In genomic region chr1:226061793-226062557, GRCh38 we compare ENCODE assay signal across 8 cellular contexts. TPM values are rescaled to one million over a fixed set of nuclear protein-coding genes. Genes with fewer than 3 reads are reported as not detected.
A peak's percentile ranks its signal among the peaks of the same experiment; 100 is the strongest.
DNase-seq lines count a peak whose midpoint lies in the region; ATAC-seq and TF ChIP-seq lines count a peak whose summit lies in the region.

No MANE protein-coding gene starts in this region.

- H3K27ac ChIP-seq in upper lobe of right lung = peak overlapping the region; percentile 99

- no peaks in the 10 kb centered on the region for H3K27me3 ChIP-seq in upper lobe of right lung

- TF ChIP-seq CTCF in foreskin fibroblast (IDR thresholded peaks at IDR 0.05; ENCODE audit: low read depth, low read length) = no peak
- TF ChIP-seq CTCF in nephron (IDR thresholded peaks at IDR 0.05; ENCODE audit: unreplicated experiment in 3 of 3) = no peak
- no peak for TF ChIP-seq CTCF in upper lobe of right lung (IDR thresholded peaks at IDR 0.05)

- peak overlapping the region; percentile 100 for H3K4me3 Mint-ChIP-seq in nephron

- no peaks in the 10 kb centered on the region for H3K9me3 ChIP-seq in upper lobe of right lung

- intact Hi-C loops in upper lobe of right lung (cut with DNase I) = loop anchor here (10.0 kb wide), 1 partner anchor 67 kb away; the partner anchor contains the start of gene SDE2

- H3K36me3 ChIP-seq in upper lobe of right lung = peaks cover 23% of the 10 kb centered on the region

- peak overlapping the region; percentile 99 to 100 (median 100) for H3K27ac Mint-ChIP-seq in nephron

- H3K4me1 ChIP-seq in upper lobe of right lung = peaks cover 32% of the 10 kb centered on the region

- ATAC-seq in GM21367 (IDR thresholded peaks at IDR 0.05; ENCODE audit: unreplicated experiment) = peak; percentile 31
- ATAC-seq in upper lobe of right lung = peak; percentile 85

- DNase-seq in DMS79 (lab: John Stamatoyannopoulos, UW) (peak; percentile 92), HK-2 (ENCODE audit: unreplicated experiment) (peak; percentile 89), NOMO-1 treated with DMSO at 0.1 percent for 48 hours (lab: John Stamatoyannopoulos, UW; ENCODE audit: unreplicated experiment) (peak; percentile 39), foreskin fibroblast (peak; percentile 69 to 90), upper lobe of right lung (peak; percentile 94)
- peak; percentile 28 for DNase-seq in activated gamma-delta T cell treated with anti-CD3 and anti-CD28 coated beads, Interleukin-2, amount 50 U/mL, for 16 hours (ENCODE audit: low read depth)

- H3K4me3 ChIP-seq in foreskin fibroblast (ENCODE audit: low read depth in 1 of 2, low read length in 2 of 2) (peak overlapping the region; percentile 63 to 72), upper lobe of right lung (peak overlapping the region; percentile 77)

- no peaks in the 10 kb centered on the region for H3K27me3 Mint-ChIP-seq in nephron (ENCODE audit: low read depth)

- peaks cover 41% of the 10 kb centered on the region for H3K4me1 Mint-ChIP-seq in nephron

- no peaks in the 10 kb centered on the region for H3K9me3 Mint-ChIP-seq in nephron

- peaks cover 42% of the 10 kb centered on the region for H3K36me3 Mint-ChIP-seq in nephron (ENCODE audit: low read depth)

RNA-seq across cellular contexts. Expression of gene H3-3A, which starts 0.5 kb away (rescaled TPM):
- 435 TPM for total RNA-seq in upper lobe of right lung

Comparison
In these comparisons a context has a peak if more than half of its experiments do, and no peak if none do; other contexts are left out.
1. Peak in every context shown above with its lines: DNase-seq, ATAC-seq, H3K4me3 ChIP-seq and H3K27ac ChIP-seq.
2. DNase-seq: peak in every context shown above with its lines; median percentile 94 in upper lobe of right lung; 92 in DMS79; 89 in HK-2; 80 in foreskin fibroblast; 39 in NOMO-1 treated with DMSO at 0.1 percent for 48 hours; 28 in activated gamma-delta T cell treated with anti-CD3 and anti-CD28 coated beads, Interleukin-2, amount 50 U/mL, for 16 hours.